In genomic region chr1:100309863-100310262, GRCh38 we compare ENCODE assay signal across 17 cellular contexts.
"Had no signal": no experiment of that assay in that cellular context is flagged by ENCODE, and none has a peak within 500 bp of the region (broad histone marks: within the 10 kb centered on the region; RNA-seq: fewer than 3 reads in every experiment).

No MANE protein-coding gene starts in this region.

- H3K4me3 ChIP-seq: stomach, suprapubic skin, testis, thoracic aorta, thyroid gland, tibial artery, tibial nerve, transverse colon, upper lobe of left lung, upper lobe of right lung, uterus, vagina had no signal

- H3K27ac ChIP-seq: stomach, suprapubic skin, testis, thoracic aorta, thyroid gland, tibial artery, tibial nerve, transverse colon, upper lobe of left lung, upper lobe of right lung, uterus, vagina had no signal

- ATAC-seq: stimulated activated effector memory CD8-positive, alpha-beta T cell treated with anti-CD3 and anti-CD28 coated beads, Interleukin-12 subunit alpha, Interleukin-12 subunit beta, amount 100 ng/mL, for 72 hours; stimulated activated memory B cell treated with anti-CD40 and anti-IgM and Interleukin-4, amounts not matched to agents 10 μg/mL and 1 μg/mL and 100 μg/mL, for 72 hours; stimulated activated naive B cell treated with anti-CD40 and anti-IgM and Interleukin-4, amounts not matched to agents 10 μg/mL and 1 μg/mL and 100 μg/mL, for 72 hours; stimulated activated naive CD8-positive, alpha-beta T cell treated with anti-CD3 and anti-CD28 coated beads, Interleukin-15, amount 100 ng/mL, for 72 hours; stimulated activated naive CD8-positive, alpha-beta T cell treated with anti-CD3 and anti-CD28 coated beads, Interleukin-15, Interleukin-2, amounts not matched to agents 100 U/mL and 50 U/mL, for 24 hours; upper lobe of right lung had no signal

- H3K4me1 ChIP-seq: stomach, suprapubic skin, testis, thyroid gland, tibial artery, tibial nerve, transverse colon, upper lobe of left lung, upper lobe of right lung, uterus, vagina had no signal

- H3K36me3 ChIP-seq: stomach, suprapubic skin, thoracic aorta, thyroid gland, tibial artery, tibial nerve, transverse colon, upper lobe of left lung, upper lobe of right lung, uterus, vagina had no signal

- H3K9me3 ChIP-seq: stomach, suprapubic skin, testis, thoracic aorta, thyroid gland, transverse colon, upper lobe of left lung, upper lobe of right lung, uterus, vagina had no signal
